ENCODE assay signal across 1 cellular context in genomic region chr16:88315543-88316105, GRCh38.
TF ChIP-seq lines count a peak whose summit lies in the region.

No MANE protein-coding gene starts in this region.

TF ChIP-seq in WTC11, 78 proteins besides CTCF, POLR2A, EP300 and RAD21 (continued from another document):
- TF ChIP-seq ZNF532 (CRISPR knock-in tag; IDR thresholded peaks at IDR 0.05; ENCODE audit: borderline replicate concordance) (no peak), ZSCAN18 (CRISPR knock-in tag; IDR thresholded peaks at IDR 0.05) (no peak), EMX1 (CRISPR knock-in tag; IDR thresholded peaks at IDR 0.05) (no peak), ZNF138 (CRISPR knock-in tag; conservative IDR thresholded peaks at IDR 0.05) (no peak)
